ENCODE assay signal across 9 cellular contexts in the genomic region with DNA sequence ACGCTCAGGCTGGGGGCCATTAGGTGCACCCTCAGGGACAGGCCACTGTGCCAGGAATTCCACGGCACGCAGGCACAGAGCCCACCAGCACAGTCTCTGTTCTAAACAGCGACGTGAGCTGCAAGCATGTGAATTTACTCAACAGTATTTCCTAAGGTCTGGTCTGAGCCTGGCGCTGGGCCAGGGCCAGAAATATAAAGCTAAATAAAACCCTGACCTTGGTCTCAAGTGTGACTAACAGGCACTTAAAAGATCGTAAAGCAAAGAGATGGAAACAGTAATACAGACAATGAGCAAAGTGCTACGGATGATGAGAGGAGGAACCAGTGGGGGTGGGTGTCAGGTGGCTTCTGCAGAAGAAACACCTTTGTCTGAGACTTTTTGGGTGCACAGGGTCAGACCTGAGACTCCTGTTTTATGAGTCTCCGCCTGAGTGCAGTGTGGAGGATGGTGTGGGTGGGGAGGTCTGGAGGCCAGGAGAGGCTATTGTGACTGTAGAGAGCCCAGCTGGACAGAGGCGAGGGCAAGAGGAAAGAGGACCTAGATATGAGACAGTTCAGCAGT. TPM values are rescaled to one million over a fixed set of nuclear protein-coding genes. Genes with fewer than 3 reads are reported as not detected.
A peak's percentile ranks its signal among the peaks of the same experiment; 100 is the strongest.
DNase-seq lines count a peak whose midpoint lies in the region; ATAC-seq, FAIRE-seq and TF ChIP-seq lines count a peak whose summit lies in the region.
"Had no signal": no experiment of that assay in that cellular context is flagged by ENCODE, and none has a peak within 500 bp of the region (broad histone marks: within the 10 kb centered on the region; RNA-seq: fewer than 3 reads in every experiment).

No MANE protein-coding gene starts in this region.

- H4K12ac ChIP-seq in trophoblast cell (ENCODE audit: low read depth, low read length) = no peak overlapping the region

- peak overlapping the region in 1 of 2 donors; percentile 59 for H3K27ac Mint-ChIP-seq in activated naive CD4-positive, alpha-beta T cell treated with anti-CD3 and anti-CD28 coated beads, Interleukin-2, amount 50 U/mL, for 72 hours
- H3K27ac Mint-ChIP-seq: activated T-cell treated with anti-CD3 and anti-CD28 coated beads, Interleukin-2, amount 50 U/mL, for 72 hours had no signal

- no peak overlapping the region for H2AK5ac ChIP-seq in trophoblast cell (ENCODE audit: low read length)

- no peak overlapping the region for H2AFZ ChIP-seq in trophoblast cell (ENCODE audit: insufficient read depth, low read length, poor library complexity)

- no peaks in the 10 kb centered on the region for H3K9me3 ChIP-seq in pancreas
- H3K9me3 ChIP-seq in trophoblast cell (ENCODE audit: insufficient read depth, low read depth, low read length) = peaks cover 2% of the 10 kb centered on the region

- H3K27ac ChIP-seq in pancreas (no peak overlapping the region), trophoblast cell (ENCODE audit: low read depth, low read length) (no peak overlapping the region), caudate nucleus (ENCODE audit: low read depth, low read length) (no peak overlapping the region)

- no peak for TF ChIP-seq CTCF in pancreas (IDR thresholded peaks at IDR 0.05)

- peak; percentile 60 to 85 (median 78) for ATAC-seq in pancreas
- no peak for ATAC-seq in activated naive CD4-positive, alpha-beta T cell treated with anti-CD3 and anti-CD28 coated beads, Interleukin-2, amount 50 U/mL, for 72 hours
- ATAC-seq: activated T-cell treated with anti-CD3 and anti-CD28 coated beads, Interleukin-2, amount 50 U/mL, for 72 hours had no signal

- WGBS in pancreas, 2 donors = 25 to 29% methylated on average over 10 of the region's 10 CpGs
- WGBS in trophoblast cell (ENCODE audit: extremely low coverage, insufficient coverage, insufficient read length) = no CpG with 5 or more reads among the region's 10 CpGs

- H3K4me3 ChIP-seq in pancreas (no peak overlapping the region), trophoblast cell (ENCODE audit: low read depth, low read length) (no peak overlapping the region)

- H2BK12ac ChIP-seq in trophoblast cell (ENCODE audit: low read length) = no peak overlapping the region

- H4K91ac ChIP-seq in trophoblast cell (ENCODE audit: low read depth, low read length) = no peak overlapping the region

- H2BK120ac ChIP-seq in trophoblast cell (ENCODE audit: insufficient read depth, low read length, poor library complexity) = no peak overlapping the region

- no peak overlapping the region for H4K8ac ChIP-seq in trophoblast cell (ENCODE audit: low read depth, low read length)

- H3K79me2 ChIP-seq in trophoblast cell (ENCODE audit: control insufficient read depth, insufficient read depth, low read length, poor library complexity) = no peaks in the 10 kb centered on the region

- FAIRE-seq in endometrium (lab: Jason Lieb, UNC) (peak; percentile 41), pancreas (lab: Jason Lieb, UNC) (no peak)

- no peak overlapping the region for H3K9ac ChIP-seq in trophoblast cell (ENCODE audit: low read length)

- H3K27me3 ChIP-seq in pancreas = no peaks in the 10 kb centered on the region
- H3K27me3 ChIP-seq in trophoblast cell (ENCODE audit: insufficient read depth, low read length) = no peaks in the 10 kb centered on the region

- H3K14ac ChIP-seq in trophoblast cell (ENCODE audit: low read length) = no peak overlapping the region

- DNase-seq in ELR (ENCODE audit: low read depth) (peak; percentile 74), NCI-H2227 (lab: John Stamatoyannopoulos, UW; ENCODE audit: unreplicated experiment) (peak; percentile 64), pancreas (peak in 5 of 6 donors; percentile 29 to 75 (median 59)), globus pallidus (ENCODE audit: low spot score) (no peak), trophoblast cell (no peak), caudate nucleus (lab: John Stamatoyannopoulos, UW) (no peak)
- DNase-seq in activated naive CD4-positive, alpha-beta T cell treated with anti-CD3 and anti-CD28 coated beads, Interleukin-2, amount 50 U/mL, for 72 hours (ENCODE audit: low spot score in 2 of 2) = no peak
- DNase-seq: activated T-cell treated with anti-CD3 and anti-CD28 coated beads, Interleukin-2, amount 50 U/mL, for 72 hours had no signal

- intact Hi-C loops in pancreas (cut with DNase I) = no loop called here

- no peaks in the 10 kb centered on the region for H3K9me3 Mint-ChIP-seq in activated naive CD4-positive, alpha-beta T cell treated with anti-CD3 and anti-CD28 coated beads, Interleukin-2, amount 50 U/mL, for 72 hours
- H3K9me3 Mint-ChIP-seq: activated T-cell treated with anti-CD3 and anti-CD28 coated beads, Interleukin-2, amount 50 U/mL, for 72 hours had no signal

- no peak overlapping the region for H3K23ac ChIP-seq in trophoblast cell (ENCODE audit: low read length)

- no peak overlapping the region for H3K18ac ChIP-seq in trophoblast cell (ENCODE audit: low read length)

- no peak overlapping the region for H2BK5ac ChIP-seq in trophoblast cell (ENCODE audit: low read depth, low read length, poor library complexity)

- H3K36me3 ChIP-seq in pancreas (no peaks in the 10 kb centered on the region), trophoblast cell (ENCODE audit: control insufficient read depth in 1 of 2, insufficient read depth in 2 of 2, low read length in 2 of 2) (no peaks in the 10 kb centered on the region)

- H3K36me3 Mint-ChIP-seq in activated naive CD4-positive, alpha-beta T cell treated with anti-CD3 and anti-CD28 coated beads, Interleukin-2, amount 50 U/mL, for 72 hours = peaks cover 26 to 31% of the 10 kb centered on the region in 2 donors

- no peak overlapping the region for H3K4ac ChIP-seq in trophoblast cell (ENCODE audit: low read depth, low read length)

- no peaks in the 10 kb centered on the region for H3K79me1 ChIP-seq in trophoblast cell (ENCODE audit: low read length)

- H3K4me1 ChIP-seq in pancreas (peaks cover 9 to 15% (median 12%) of the 10 kb centered on the region in 3 donors), trophoblast cell (ENCODE audit: control insufficient read depth in 1 of 2, insufficient read depth in 2 of 2, low read length in 2 of 2) (no peaks in the 10 kb centered on the region)

- no peak overlapping the region for H3K4me2 ChIP-seq in trophoblast cell (ENCODE audit: low read length)

RNA-seq across cellular contexts. Expression of gene EDN2, which starts 53.4 kb away (rescaled TPM):
- total RNA-seq in pancreas = 1 to 10 TPM; 1.2 to 3.0 (median 1.6) TPM
- 1 to 10 TPM; 2.9 to 8.3 TPM for polyA plus RNA-seq in pancreas
- 0.14 and 0.19 TPM in 2 replicates for polyA plus RNA-seq in trophoblast cell (2013)
- not detected for total RNA-seq in activated naive CD4-positive, alpha-beta T cell treated with anti-CD3 and anti-CD28 coated beads, Interleukin-2, amount 50 U/mL, for 72 hours
- total RNA-seq: activated T-cell treated with anti-CD3 and anti-CD28 coated beads, Interleukin-2, amount 50 U/mL, for 72 hours had no signal

Comparison
In these comparisons a context has a peak if more than half of its experiments do, and no peak if none do; other contexts are left out.
1. DNase-seq: peak in ELR (single experiment), NCI-H2227 (single experiment) and pancreas (5 of 6); none in globus pallidus (single experiment), trophoblast cell (0 of 2), caudate nucleus (0 of 61) and activated naive CD4-positive, alpha-beta T cell treated with anti-CD3 and anti-CD28 coated beads, Interleukin-2, amount 50 U/mL, for 72 hours (0 of 2).
2. ATAC-seq: peak in pancreas (4 of 4); none in activated naive CD4-positive, alpha-beta T cell treated with anti-CD3 and anti-CD28 coated beads, Interleukin-2, amount 50 U/mL, for 72 hours (0 of 2).